8 cellular contexts compared by ENCODE assay signal in the genomic region with DNA sequence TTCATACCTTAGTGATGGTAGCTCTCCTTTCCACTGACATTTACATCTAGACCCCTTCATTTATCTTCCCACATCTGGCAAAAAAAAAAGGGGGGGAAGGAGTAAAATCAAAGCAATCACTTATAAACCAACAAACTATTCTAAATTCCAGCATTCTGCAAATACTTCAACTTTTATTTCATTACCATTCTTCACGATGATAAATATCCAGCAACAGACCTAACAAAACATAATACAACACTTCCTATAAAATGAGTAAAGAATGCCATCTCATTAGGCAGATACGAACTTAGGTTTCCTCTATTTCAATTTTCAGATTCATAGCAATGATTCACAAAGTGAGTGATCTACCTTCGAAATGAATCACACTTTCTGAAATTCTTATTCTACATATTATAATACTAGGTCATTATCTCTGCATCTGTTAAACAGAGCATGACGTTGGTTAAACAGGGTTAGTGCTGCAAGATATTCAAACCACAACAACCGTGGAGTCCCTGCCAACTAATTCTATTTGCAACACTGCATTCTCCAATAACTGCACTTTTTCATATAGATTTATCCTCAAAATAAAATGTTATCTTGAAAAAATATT. TPM values are rescaled to one million over a fixed set of nuclear protein-coding genes. Genes with fewer than 3 reads are reported as not detected.
DNase-seq lines count a peak whose midpoint lies in the region; ATAC-seq, FAIRE-seq and TF ChIP-seq lines count a peak whose summit lies in the region.

A gene with protein sequence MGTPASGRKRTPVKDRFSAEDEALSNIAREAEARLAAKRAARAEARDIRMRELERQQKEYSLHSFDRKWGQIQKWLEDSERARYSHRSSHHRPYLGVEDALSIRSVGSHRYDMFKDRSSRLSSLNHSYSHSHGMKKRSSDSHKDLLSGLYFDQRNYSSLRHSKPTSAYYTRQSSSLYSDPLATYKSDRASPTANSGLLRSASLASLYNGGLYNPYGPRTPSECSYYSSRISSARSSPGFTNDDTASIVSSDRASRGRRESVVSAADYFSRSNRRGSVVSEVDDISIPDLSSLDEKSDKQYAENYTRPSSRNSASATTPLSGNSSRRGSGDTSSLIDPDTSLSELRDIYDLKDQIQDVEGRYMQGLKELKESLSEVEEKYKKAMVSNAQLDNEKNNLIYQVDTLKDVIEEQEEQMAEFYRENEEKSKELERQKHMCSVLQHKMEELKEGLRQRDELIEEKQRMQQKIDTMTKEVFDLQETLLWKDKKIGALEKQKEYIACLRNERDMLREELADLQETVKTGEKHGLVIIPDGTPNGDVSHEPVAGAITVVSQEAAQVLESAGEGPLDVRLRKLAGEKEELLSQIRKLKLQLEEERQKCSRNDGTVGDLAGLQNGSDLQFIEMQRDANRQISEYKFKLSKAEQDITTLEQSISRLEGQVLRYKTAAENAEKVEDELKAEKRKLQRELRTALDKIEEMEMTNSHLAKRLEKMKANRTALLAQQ (minus strand): TSS at position 51 of the 595 bp plus-strand sequence. CDS start 25,599 bp downstream, outside the sequence.

- intact Hi-C loops in T-helper 2 cell treated with Interferon-gamma antibody and Interleukin-4, amounts not matched to agents 100 ng/mL and 5 ng/mL, for 36 hours (cut with micrococcal nuclease): no loop called here

- H3K4me3 Mint-ChIP-seq in nephron: peak within 1 kb of the TSS; percentile 95 to 97 (median 96)

- H3K36me3 Mint-ChIP-seq in nephron (ENCODE audit: low read depth): peaks cover 19% of the 10 kb centered on the region

- TF ChIP-seq POLR2A in GM12892 (IDR thresholded peaks at IDR 0.05; ENCODE audit: low read depth, low read length): no peak

- no peak for DNase-seq in GM12892 (ENCODE audit: insufficient read length)
- DNase-seq in fibroblast of gingiva (ENCODE audit: low read depth): peak; percentile 45
- DNase-seq in NCI-H524 treated with DMSO at 0.1 percent for 48 hours (lab: John Stamatoyannopoulos, UW): no peak
- DNase-seq in NCI-H748 treated with DMSO at 0.1 percent for 48 hours (lab: John Stamatoyannopoulos, UW): no peak

- no peaks in the 10 kb centered on the region for H3K9me3 Mint-ChIP-seq in nephron

- no peak for TF ChIP-seq CTCF in nephron (IDR thresholded peaks at IDR 0.05; ENCODE audit: unreplicated experiment in 3 of 3)

- peak within 1 kb of the TSS; percentile 87 to 97 (median 92) for H3K27ac Mint-ChIP-seq in nephron

- peaks cover 36% of the 10 kb centered on the region for H3K4me1 Mint-ChIP-seq in nephron

- FAIRE-seq in GM12892 (lab: Jason Lieb, UNC): peak; percentile 51

- H3K27me3 Mint-ChIP-seq in nephron (ENCODE audit: low read depth): no peaks in the 10 kb centered on the region

- ATAC-seq in HG03103 (IDR thresholded peaks at IDR 0.05; ENCODE audit: low read depth, unreplicated experiment) (peak; percentile 29), GM21423 (IDR thresholded peaks at IDR 0.05; ENCODE audit: unreplicated experiment) (no peak)

RNA-seq across cellular contexts. Expression of the gene that starts here (rescaled TPM):
- 26.4 TPM for polyA plus RNA-seq in GM12892 (2012; ENCODE audit: missing spikeins)
- total RNA-seq in T-helper 2 cell treated with Interferon-gamma antibody and Interleukin-4, amounts not matched to agents 100 ng/mL and 5 ng/mL, for 36 hours: 31.9 and 36.5 TPM in 2 replicates
